13 cellular contexts compared by ENCODE assay signal in the genomic region with DNA sequence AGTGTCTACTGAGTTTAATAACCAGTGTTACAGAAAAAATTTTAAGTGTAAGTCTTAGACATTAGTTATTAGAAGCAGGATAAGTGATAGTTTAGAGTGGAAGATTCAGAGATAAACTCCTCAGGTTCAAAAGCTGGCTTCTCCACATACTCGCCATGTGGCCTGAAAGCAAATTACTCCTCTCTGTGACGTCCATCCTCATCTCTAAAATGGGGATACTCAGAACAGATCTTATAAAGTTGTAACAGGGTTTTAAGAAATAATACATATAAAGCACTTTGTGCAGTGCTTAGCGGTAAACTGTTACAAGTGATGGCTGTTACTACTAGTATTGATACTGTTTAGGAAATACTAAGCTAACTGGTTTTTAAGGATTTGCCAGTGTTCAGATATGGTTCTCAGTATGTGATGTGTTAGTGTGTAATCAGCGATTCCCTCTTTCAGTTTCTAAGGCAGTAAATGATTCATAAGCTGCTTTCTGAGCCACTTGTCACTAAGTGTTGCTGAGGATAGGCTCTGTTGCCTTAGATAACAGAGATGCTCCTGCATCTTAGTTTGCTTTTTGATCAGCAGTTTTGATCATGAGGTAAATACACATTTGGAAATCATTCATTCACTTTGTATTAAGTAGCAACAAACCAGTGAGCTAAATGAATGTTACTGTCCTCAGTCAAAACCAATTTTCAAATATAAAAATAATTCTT. TPM values are rescaled to one million over a fixed set of nuclear protein-coding genes. Genes with fewer than 3 reads are reported as not detected.
DNase-seq lines count a peak whose midpoint lies in the region; ATAC-seq and TF ChIP-seq lines count a peak whose summit lies in the region.
"Had no signal": no experiment of that assay in that cellular context is flagged by ENCODE, and none has a peak within 500 bp of the region (broad histone marks: within the 10 kb centered on the region; RNA-seq: fewer than 3 reads in every experiment).

No MANE protein-coding gene starts in this region.

- POLR2A ChIA-PET in MCF 10A (lab: Yijun Ruan, JAX), result interaction anchor here (0.6 to 3.1 kb wide), 9 partner anchors 10 to 373 kb away, joined by 3 to 16 read pairs (median 4); a partner anchor contains a TSS

- no peak for TF ChIP-seq CTCF in mammary epithelial cell (conservative IDR thresholded peaks at IDR 0.05 in 1 of 2, IDR thresholded peaks at IDR 0.05 in 1 of 2; ENCODE audit: extremely low read depth in 1 of 2, insufficient read depth in 1 of 2, low read depth in 1 of 2, low read length in 2 of 2)
- TF ChIP-seq CTCF in MCF 10A (IDR thresholded peaks at IDR 0.05; ENCODE audit: unreplicated experiment), result no peak
- no peak for TF ChIP-seq CTCF in suprapubic skin (IDR thresholded peaks at IDR 0.05)
- no peak for TF ChIP-seq CTCF in spleen (IDR thresholded peaks at IDR 0.05 in 8 of 11, conservative IDR thresholded peaks at IDR 0.05 in 3 of 11)

- H2AFZ ChIP-seq in mammary epithelial cell (ENCODE audit: low read depth, low read length) (no peak overlapping the region), GM23248 (no peak overlapping the region)

- peak; percentile 16 for DNase-seq in mammary epithelial cell
- no peak for DNase-seq in MCF 10A (ENCODE audit: unreplicated experiment)
- peak; percentile 5 for DNase-seq in GM23248
- DNase-seq in suprapubic skin (ENCODE audit: low spot score in 2 of 2), result no peak
- no peak for DNase-seq in DMS114 treated with DMSO at 0.1 percent for 48 hours (lab: John Stamatoyannopoulos, UW; ENCODE audit: unreplicated experiment)
- no peak for DNase-seq in spleen
- DNase-seq in ecto neural progenitor cell (ENCODE audit: low spot score), result no peak
- DNase-seq: foreskin fibroblast; naive thymus-derived CD8-positive, alpha-beta T cell; stimulated activated CD4-positive, alpha-beta T cell treated with anti-CD3 and anti-CD28 coated beads, Interleukin-4, amount 100 ng/mL, for 24 hours had no signal

- no peaks in the 10 kb centered on the region for H3K9me2 ChIP-seq in GM23248 (ENCODE audit: insufficient read depth)

- H3K4me1 ChIP-seq in mammary epithelial cell (ENCODE audit: insufficient read depth, low read length) (peaks cover 10% of the 10 kb centered on the region), GM23248 (ENCODE audit: insufficient read depth) (no peaks in the 10 kb centered on the region), suprapubic skin (no peaks in the 10 kb centered on the region), spleen (no peaks in the 10 kb centered on the region)
- H3K4me1 ChIP-seq: BLaER1 had no signal

- H3F3A ChIP-seq in GM23248 (ENCODE audit: insufficient read depth), result 0 out of 2 replicates have a peak, but pooled peaks cover 5% of the 10 kb centered on the region

- CTCF ChIA-PET in mammary epithelial cell (lab: Charles Lee; ENCODE audit: low non-redundant PET), result no interaction called here
- CTCF ChIA-PET in MCF 10A (lab: Yijun Ruan, JAX), result interaction anchor here (0.5 to 1.4 kb wide), 4 partner anchors 27 to 993 kb away, joined by 3 read pairs; no protein-coding TSS in a partner anchor

- H3K9ac ChIP-seq in mammary epithelial cell (ENCODE audit: insufficient read depth, low read length) (no peak overlapping the region), GM23248 (no peak overlapping the region)
- H3K9ac ChIP-seq: BLaER1 had no signal

- TF ChIP-seq POLR2A in suprapubic skin (IDR thresholded peaks at IDR 0.05) (no peak), spleen (IDR thresholded peaks at IDR 0.05) (no peak)

- H3K4me3 ChIP-seq in mammary epithelial cell (replicated peaks in 1 of 3; ENCODE audit: insufficient read depth in 1 of 3, low read depth in 2 of 3, low read length in 3 of 3) (no peak overlapping the region), GM23248 (no peak overlapping the region), suprapubic skin (no peak overlapping the region), spleen (no peak overlapping the region)
- H3K4me3 ChIP-seq: BLaER1 had no signal

- intact Hi-C loops in mammary epithelial cell (cut with micrococcal nuclease) (no loop called here), MCF 10A (cut with micrococcal nuclease) (no loop called here), spleen (cut with DNase I; ENCODE audit: low total_unique reads) (no loop called here)

- H3K27me3 ChIP-seq in mammary epithelial cell (ENCODE audit: insufficient read depth, low read length) (no peaks in the 10 kb centered on the region), GM23248 (replicated peaks; ENCODE audit: insufficient read depth) (no peaks in the 10 kb centered on the region), suprapubic skin (no peaks in the 10 kb centered on the region), spleen (replicated peaks in 1 of 7) (no peaks in the 10 kb centered on the region)
- H3K27me3 ChIP-seq: BLaER1 had no signal

- H4K20me1 ChIP-seq in mammary epithelial cell (ENCODE audit: insufficient read depth, low read length) (no peaks in the 10 kb centered on the region), GM23248 (ENCODE audit: insufficient read depth) (no peaks in the 10 kb centered on the region)
- H4K20me1 ChIP-seq: BLaER1 had no signal

- no peaks in the 10 kb centered on the region for H3K9me3 ChIP-seq in mammary epithelial cell (replicated peaks; ENCODE audit: insufficient read depth, low read length)
- no peaks in the 10 kb centered on the region for H3K9me3 ChIP-seq in GM23248 (ENCODE audit: low read depth)
- H3K9me3 ChIP-seq in suprapubic skin, result no peaks in the 10 kb centered on the region
- H3K9me3 ChIP-seq in spleen, result no peaks in the 10 kb centered on the region
- H3K9me3 ChIP-seq: BLaER1 had no signal

- dilution Hi-C loops in mammary epithelial cell (cut with HindIII; ENCODE audit: low sequenced_read_pairs), result no loop called here

- H3K27ac ChIP-seq in mammary epithelial cell (ENCODE audit: insufficient read depth, low read depth, low read length), result peak overlapping the region; percentile 66
- H3K27ac ChIP-seq in GM23248, result no peak overlapping the region
- peak overlapping the region; percentile 62 for H3K27ac ChIP-seq in suprapubic skin
- H3K27ac ChIP-seq in spleen, result no peak overlapping the region
- H3K27ac ChIP-seq: BLaER1 had no signal

- BruUV-seq in mammary epithelial cell (replicated peaks; lab: Mats Ljungman, UMichigan), result no TSS peak
- BruUV-seq in MCF 10A (replicated peaks; lab: Mats Ljungman, UMichigan), result no TSS peak

- no peaks in the 10 kb centered on the region for H3K27me3 Mint-ChIP-seq in MCF 10A (ENCODE audit: insufficient read depth, unreplicated experiment)
- H3K27me3 Mint-ChIP-seq: naive thymus-derived CD8-positive, alpha-beta T cell had no signal

- no peaks in the 10 kb centered on the region for H3K4me1 Mint-ChIP-seq in MCF 10A (ENCODE audit: insufficient read depth, unreplicated experiment)
- H3K4me1 Mint-ChIP-seq: naive thymus-derived CD8-positive, alpha-beta T cell had no signal

- peaks cover 25% of the 10 kb centered on the region for H3K36me3 Mint-ChIP-seq in MCF 10A (ENCODE audit: insufficient read depth, unreplicated experiment)

- no peak overlapping the region for H3K27ac Mint-ChIP-seq in MCF 10A (ENCODE audit: low read depth, unreplicated experiment)
- H3K27ac Mint-ChIP-seq: naive thymus-derived CD8-positive, alpha-beta T cell had no signal

- in situ Hi-C loops in mammary epithelial cell (cut with MboI; ENCODE audit: low sequenced_read_pairs in 2 of 2) (no loop called here), GM23248 (cut with MboI) (no loop called here)

- H3K36me3 ChIP-seq in mammary epithelial cell (ENCODE audit: insufficient read depth, low read length) (peaks cover 5% of the 10 kb centered on the region), GM23248 (ENCODE audit: low read depth) (peaks cover 20% of the 10 kb centered on the region), suprapubic skin (peaks cover 71% of the 10 kb centered on the region), spleen (peaks cover 0 to 97% (median 39%) of the 10 kb centered on the region in 6 donors)

- no peak for TF ChIP-seq EP300 in suprapubic skin (IDR thresholded peaks at IDR 0.05)

- H3K79me2 ChIP-seq in mammary epithelial cell (ENCODE audit: insufficient read depth, low read length), result no peaks in the 10 kb centered on the region
- H3K79me2 ChIP-seq in GM23248 (ENCODE audit: insufficient read depth), result no peaks in the 10 kb centered on the region

- H3K9me3 Mint-ChIP-seq in MCF 10A (ENCODE audit: unreplicated experiment), result no peaks in the 10 kb centered on the region
- H3K9me3 Mint-ChIP-seq: naive thymus-derived CD8-positive, alpha-beta T cell had no signal

- H3K4me2 ChIP-seq in mammary epithelial cell (ENCODE audit: insufficient read depth, low read depth, low read length) (no peak overlapping the region), GM23248 (ENCODE audit: unreplicated experiment) (no peak overlapping the region)
- H3K4me2 ChIP-seq: BLaER1 had no signal

- no peak overlapping the region for H3K4me3 Mint-ChIP-seq in MCF 10A (ENCODE audit: unreplicated experiment)
- H3K4me3 Mint-ChIP-seq: naive thymus-derived CD8-positive, alpha-beta T cell had no signal

- 97% methylated on average over 3 of the region's 4 CpGs for WGBS in mammary epithelial cell (ENCODE audit: low coverage, missing lambda C conversion rate)
- WGBS in GM23248 (ENCODE audit: low coverage in 1 of 2, low lambda C conversion rate in 2 of 2, missing lambda C conversion rate in 2 of 2), 2 experiments, result 97 to 99% methylated on average over 4 of the region's 4 CpGs
- WGBS in suprapubic skin, result 85% methylated on average over 4 of the region's 4 CpGs
- 85 to 92% (median 91%) methylated on average over 4 of the region's 4 CpGs for WGBS in spleen, 5 donors

- peak; percentile 92 for ATAC-seq in HG03521 (IDR thresholded peaks at IDR 0.05; ENCODE audit: unreplicated experiment)
- ATAC-seq: naive thymus-derived CD8-positive, alpha-beta T cell; Panc1 had no signal

RNA-seq across cellular contexts. Expression of a gene that starts 58.7 kb away (rescaled TPM):
- total RNA-seq in mammary epithelial cell (100 to 1,000 TPM; 213 to 238 TPM), MCF 10A (2022) (124 and 148 TPM in 2 replicates), suprapubic skin (10 to 100 TPM; 18.1 to 88.0 (median 52.2) TPM), spleen (10 to 100 TPM; 18.7 to 34.4 (median 27.9) TPM)
- polyA plus RNA-seq in mammary epithelial cell (28.7 TPM), GM23248 (2016; fragmentation: Nextera tagmentation; extraction: Ambion mirVana) (65.6 and 67.2 TPM in 2 replicates), spleen (1 to 10 TPM; 4.2 to 9.7 (median 6.1) TPM)
- polyA minus RNA-seq in mammary epithelial cell, result 85.3 TPM
- total RNA-seq in GM23248 (2014; rRNA removed; shearing (Covaris generic)), result 64.6 and 67.8 TPM in 2 replicates

Comparison
In these comparisons a context has a peak if more than half of its experiments do, and no peak if none do; other contexts are left out.
1. DNase-seq: peak in mammary epithelial cell (single experiment) and GM23248 (single experiment); none in MCF 10A (single experiment), suprapubic skin (0 of 2), DMS114 treated with DMSO at 0.1 percent for 48 hours (single experiment), spleen (single experiment) and ecto neural progenitor cell (single experiment).
2. H3K27ac ChIP-seq: peak in mammary epithelial cell (single experiment) and suprapubic skin (single experiment); none in GM23248 (single experiment) and spleen (0 of 8).